ENCODE assay signal across 8 cellular contexts in genomic region chr9:128881627-128881883, GRCh38. TPM values are rescaled to one million over a fixed set of nuclear protein-coding genes. Genes with fewer than 3 reads are reported as not detected.
DNase-seq lines count a peak whose midpoint lies in the region; ATAC-seq and TF ChIP-seq lines count a peak whose summit lies in the region.

No MANE protein-coding gene starts in this region.

- POLR2A ChIA-PET in RWPE1 (lab: Yijun Ruan, JAX; ENCODE audit: low non-redundant PET) = no interaction called here

- peak overlapping the region; percentile 93 for H3K4me3 ChIP-seq in GM06990 (replicated peaks; ENCODE audit: low read depth, low read length)
- H3K4me3 ChIP-seq in fibroblast of lung (replicated peaks in 1 of 4; ENCODE audit: control extremely low read depth in 1 of 4, insufficient read depth in 1 of 4, low read depth in 3 of 4, low read length in 4 of 4) = peak overlapping the region; percentile 88 to 96 (median 92)
- peak overlapping the region; percentile 67 for H3K4me3 ChIP-seq in parathyroid adenoma (ENCODE audit: low read depth, low read length)

- CTCF ChIA-PET in RWPE1 (lab: Yijun Ruan, JAX) = interaction anchor here (0.5 to 2.8 kb wide), 8 partner anchors 9 to 248 kb away, joined by 3 to 10 read pairs (median 4); no protein-coding TSS in a partner anchor

- ATAC-seq in GM21360 (IDR thresholded peaks at IDR 0.05; ENCODE audit: unreplicated experiment) = no peak

- no peaks in the 10 kb centered on the region for H3K27me3 ChIP-seq in GM06990 (replicated peaks; ENCODE audit: control insufficient read depth, insufficient read depth, low read length)
- H3K27me3 ChIP-seq in fibroblast of lung (ENCODE audit: control insufficient read depth, insufficient read depth, low read length) = no peaks in the 10 kb centered on the region
- no peaks in the 10 kb centered on the region for H3K27me3 ChIP-seq in parathyroid adenoma (ENCODE audit: control insufficient read depth, insufficient read depth, low read length)

- peak overlapping the region; percentile 98 for H2AFZ ChIP-seq in fibroblast of lung (ENCODE audit: low read length)
- H2AFZ ChIP-seq in parathyroid adenoma = peak overlapping the region; percentile 76

- H3K79me2 ChIP-seq in fibroblast of lung (ENCODE audit: control insufficient read depth, insufficient read depth, low read length) = peaks cover 53% of the 10 kb centered on the region
- peaks cover 15% of the 10 kb centered on the region for H3K79me2 ChIP-seq in parathyroid adenoma

- H3K9me3 ChIP-seq in fibroblast of lung (ENCODE audit: control insufficient read depth, insufficient read depth, low read depth, low read length) (no peaks in the 10 kb centered on the region), parathyroid adenoma (ENCODE audit: control insufficient read depth, low read length) (no peaks in the 10 kb centered on the region)

- TF ChIP-seq CTCF in GM06990 (IDR thresholded peaks at IDR 0.05; ENCODE audit: insufficient read depth, low read length, poor library complexity, severe bottlenecking) (no peak), RWPE1 (conservative IDR thresholded peaks at IDR 0.05; ENCODE audit: low read depth) (no peak), fibroblast of lung (conservative IDR thresholded peaks at IDR 0.05 in 1 of 2, IDR thresholded peaks at IDR 0.05 in 1 of 2; ENCODE audit: low read depth in 1 of 2, low read length in 2 of 2) (no peak), parathyroid adenoma (IDR thresholded peaks at IDR 0.05) (no peak)

- H3K36me3 ChIP-seq in GM06990 (ENCODE audit: control insufficient read depth, insufficient read depth, low read length) (peaks cover 2% of the 10 kb centered on the region), fibroblast of lung (ENCODE audit: control insufficient read depth, insufficient read depth, low read length) (peaks cover 12% of the 10 kb centered on the region), parathyroid adenoma (ENCODE audit: control insufficient read depth, insufficient read depth, low read length) (no peaks in the 10 kb centered on the region)

- DNase-seq in GM06990 (ENCODE audit: extremely low read depth, insufficient read length) (no peak), RWPE1 (ENCODE audit: low spot score) (no peak), fibroblast of lung (ENCODE audit: low read depth in 2 of 2) (no peak), SW480 (ENCODE audit: low spot score) (no peak), HPDE6-E6E7 (ENCODE audit: extremely low spot score) (no peak), NCI-H526 treated with DMSO at 0.1 percent for 48 hours (lab: John Stamatoyannopoulos, UW) (no peak)

- H3K4me2 ChIP-seq in fibroblast of lung (ENCODE audit: extremely low read depth, insufficient read depth, low read length) (peak overlapping the region; percentile 96), parathyroid adenoma (ENCODE audit: low read length) (peak overlapping the region; percentile 89)

- H3K9ac ChIP-seq in fibroblast of lung (ENCODE audit: insufficient read depth, low read length) (peak overlapping the region; percentile 82), parathyroid adenoma (no peak overlapping the region)

- no peaks in the 10 kb centered on the region for H4K20me1 ChIP-seq in fibroblast of lung (ENCODE audit: control insufficient read depth, extremely low read depth, insufficient read depth, low read length)

- H3K4me1 ChIP-seq in fibroblast of lung (ENCODE audit: control insufficient read depth, extremely low read depth, insufficient read depth, low read length) (peaks cover 3% of the 10 kb centered on the region), parathyroid adenoma (peaks cover 8% of the 10 kb centered on the region)

- H3K27ac ChIP-seq in RWPE1 = peak overlapping the region; percentile 100
- H3K27ac ChIP-seq in fibroblast of lung (ENCODE audit: insufficient read depth, low read length) = peak overlapping the region; percentile 55
- peak overlapping the region; percentile 45 for H3K27ac ChIP-seq in parathyroid adenoma

RNA-seq across cellular contexts. Expression of gene KYAT1, which starts 0.2 kb away (rescaled TPM):
- 7.4 and 12.4 TPM in 2 replicates for total RNA-seq in fibroblast of lung
- polyA plus RNA-seq in fibroblast of lung = 4.7 and 6.2 TPM in 2 replicates
- 4.7 and 5.2 TPM in 2 replicates for polyA plus RNA-seq in fibroblast of lung (2012)
- 8.8 and 10.2 TPM in 2 replicates for polyA minus RNA-seq in fibroblast of lung (ENCODE audit: low replicate concordance)

RNA-seq across cellular contexts. Expression of gene LRRC8A, which starts 0.4 kb away (rescaled TPM):
- 26.1 and 28.5 TPM in 2 replicates for total RNA-seq in fibroblast of lung
- 35.4 and 45.0 TPM in 2 replicates for polyA plus RNA-seq in fibroblast of lung
- polyA plus RNA-seq in fibroblast of lung (2012) = 30.1 and 35.8 TPM in 2 replicates
- polyA minus RNA-seq in fibroblast of lung (ENCODE audit: low replicate concordance) = 108 and 129 TPM in 2 replicates

RNA-seq across cellular contexts. Expression of gene PHYHD1, which starts 39.2 kb away (rescaled TPM):
- total RNA-seq in fibroblast of lung = 12.3 and 20.0 TPM in 2 replicates
- 9.8 and 17.7 TPM in 2 replicates for polyA plus RNA-seq in fibroblast of lung
- 11.0 and 19.7 TPM in 2 replicates for polyA plus RNA-seq in fibroblast of lung (2012)
- polyA minus RNA-seq in fibroblast of lung (ENCODE audit: low replicate concordance) = 11.7 and 28.1 TPM in 2 replicates

RNA-seq across cellular contexts. Expression of gene SPOUT1, which starts 52.0 kb away (rescaled TPM):
- total RNA-seq in fibroblast of lung = 7.4 and 8.7 TPM in 2 replicates
- polyA plus RNA-seq in fibroblast of lung = 9.0 and 18.1 TPM in 2 replicates
- 15.1 and 34.1 TPM in 2 replicates for polyA plus RNA-seq in fibroblast of lung (2012)
- 65.6 and 76.4 TPM in 2 replicates for polyA minus RNA-seq in fibroblast of lung (ENCODE audit: low replicate concordance)

Comparison
In these comparisons a context has a peak if more than half of its experiments do, and no peak if none do; other contexts are left out.
1. H3K27ac ChIP-seq: peak in every context shown above with its lines; median percentile 100 in RWPE1; 55 in fibroblast of lung; 45 in parathyroid adenoma.